In genomic region chr16:1102921-1103648, GRCh38 we compare ENCODE assay signal across 1 cellular context.
TF ChIP-seq lines count a peak whose summit lies in the region.

No MANE protein-coding gene starts in this region.

TF ChIP-seq in HEK293, 187 proteins besides CTCF, POLR2A, EP300 and RAD21 (continued from another document):
- TF ChIP-seq KLF7 (tag by site-specific recombination; IDR thresholded peaks at IDR 0.05; ENCODE audit: borderline replicate concordance), result 0 out of 2 replicates have a peak, but pooled peaks have one; percentile 61
- TF ChIP-seq ZIC2 (tag by site-specific recombination; IDR thresholded peaks at IDR 0.05), result peak; percentile 98
- TF ChIP-seq ZNF24 (tag by site-specific recombination; IDR thresholded peaks at IDR 0.05), result no peak
- TF ChIP-seq ZBTB20 (tag by site-specific recombination; IDR thresholded peaks at IDR 0.05), result peak; percentile 81
- TF ChIP-seq ZBTB11 (tag by site-specific recombination; conservative IDR thresholded peaks at IDR 0.05; ENCODE audit: low read depth), result no peak
- no peak for TF ChIP-seq PRDM10 (tag by site-specific recombination; IDR thresholded peaks at IDR 0.05)
- TF ChIP-seq ZNF335 (tag by site-specific recombination; conservative IDR thresholded peaks at IDR 0.05), result peak; percentile 98
- TF ChIP-seq ZNF449 (tag by site-specific recombination; IDR thresholded peaks at IDR 0.05), result no peak
- TF ChIP-seq ZNF398 (tag by site-specific recombination; IDR thresholded peaks at IDR 0.05), result 0 out of 2 replicates have a peak, but pooled peaks have one; percentile 21
- no peak for TF ChIP-seq ZNF292 (tag by site-specific recombination; IDR thresholded peaks at IDR 0.05; ENCODE audit: borderline replicate concordance, low read depth)
- TF ChIP-seq KLF8 (tag by site-specific recombination; IDR thresholded peaks at IDR 0.05), result peak; percentile 57; the same call in 1 of the 2 replicates
- TF ChIP-seq ZNF600 (tag by site-specific recombination; IDR thresholded peaks at IDR 0.05), result peak; percentile 83; the same call in 1 of the 2 replicates
- TF ChIP-seq PRDM1 (tag by site-specific recombination; IDR thresholded peaks at IDR 0.05), result no peak
- peak; percentile 57 for TF ChIP-seq GLIS2 (tag by site-specific recombination; IDR thresholded peaks at IDR 0.05)
- peak; percentile 76 for TF ChIP-seq KLF9 (tag by site-specific recombination; IDR thresholded peaks at IDR 0.05; ENCODE audit: low read depth)
- peak; percentile 54; the same call in 1 of the 2 replicates for TF ChIP-seq ZFP69B (tag by site-specific recombination; IDR thresholded peaks at IDR 0.05)
- peak; percentile 42; the same call in 1 of the 2 replicates for TF ChIP-seq ZNF423 (tag by site-specific recombination; IDR thresholded peaks at IDR 0.05)
- peak; percentile 78 for TF ChIP-seq KLF17 (tag by site-specific recombination; IDR thresholded peaks at IDR 0.05)
- TF ChIP-seq SP7 (tag by site-specific recombination; IDR thresholded peaks at IDR 0.05), result peak; percentile 28; the same call in 1 of the 2 replicates
- TF ChIP-seq ZNF585B (tag by site-specific recombination; IDR thresholded peaks at IDR 0.05), result no peak
- peak; percentile 48; the same call in 1 of the 2 replicates for TF ChIP-seq ZBTB17 (tag by site-specific recombination; IDR thresholded peaks at IDR 0.05)
- TF ChIP-seq ZNF692 (tag by site-specific recombination; IDR thresholded peaks at IDR 0.05), result peak; percentile 63; the same call in 1 of the 2 replicates
- no peak for TF ChIP-seq ZBTB49 (tag by site-specific recombination; IDR thresholded peaks at IDR 0.05; ENCODE audit: low read depth)
- TF ChIP-seq ZEB2 (tag by site-specific recombination; IDR thresholded peaks at IDR 0.05), result peak; percentile 50; the same call in 1 of the 2 replicates
TF ChIP-seq in HEK293: peak in this region for 25.
